ENCODE assay signal across 18 cellular contexts in genomic region chr5:1337490-1338195, GRCh38. TPM values are rescaled to one million over a fixed set of nuclear protein-coding genes. Genes with fewer than 3 reads are reported as not detected.
DNase-seq lines count a peak whose midpoint lies in the region; ATAC-seq and TF ChIP-seq lines count a peak whose summit lies in the region.
"Had no signal": no experiment of that assay in that cellular context is flagged by ENCODE, and none has a peak within 500 bp of the region (broad histone marks: within the 10 kb centered on the region; RNA-seq: fewer than 3 reads in every experiment).

No MANE protein-coding gene starts in this region.

- H3K9me3 ChIP-seq in BLaER1 treated with 17β-estradiol and CSF1 and Interleukin-3, amounts not matched to agents 10 nM and 100 nM (replicated peaks in 1 of 11): no peaks in the 10 kb centered on the region
- no peaks in the 10 kb centered on the region for H3K9me3 ChIP-seq in MM.1S (replicated peaks; ENCODE audit: insufficient read depth, low read length)

- H3K4me1 Mint-ChIP-seq in chondrocyte (ENCODE audit: low read depth): no peaks in the 10 kb centered on the region
- H3K4me1 Mint-ChIP-seq in nephron: no peaks in the 10 kb centered on the region
- H3K4me1 Mint-ChIP-seq in activated T-helper 2 cell treated with anti-CD3 and anti-CD28 coated beads, Interferon-gamma antibody, Interleukin-2, Interleukin-4, amounts not matched to agents 10 μg/mL and 5 μg/mL and 100 μg/mL, durations not matched to agents 14 hours and 24 hours and 36 hours (ENCODE audit: low read depth): peaks cover 13% of the 10 kb centered on the region

- H3K27me3 Mint-ChIP-seq in chondrocyte (ENCODE audit: low read depth): no peaks in the 10 kb centered on the region
- no peaks in the 10 kb centered on the region for H3K27me3 Mint-ChIP-seq in nephron (ENCODE audit: low read depth)
- H3K27me3 Mint-ChIP-seq in activated T-helper 2 cell treated with anti-CD3 and anti-CD28 coated beads, Interferon-gamma antibody, Interleukin-2, Interleukin-4, amounts not matched to agents 10 μg/mL and 5 μg/mL and 100 μg/mL, durations not matched to agents 14 hours and 24 hours and 36 hours (ENCODE audit: low read depth): no peaks in the 10 kb centered on the region

- H3K4me1 ChIP-seq in BLaER1 treated with 17β-estradiol and CSF1 and Interleukin-3, amounts not matched to agents 10 nM and 100 nM: peaks cover 1 to 56% (median 37%) of the 10 kb centered on the region in 10 experiments; a peak in 19 of 20 replicates
- peaks cover 62% of the 10 kb centered on the region for H3K4me1 ChIP-seq in MM.1S (ENCODE audit: low read length)

- H3K9me3 Mint-ChIP-seq in chondrocyte (ENCODE audit: low read depth) (no peaks in the 10 kb centered on the region), nephron (no peaks in the 10 kb centered on the region)
- H3K9me3 Mint-ChIP-seq in activated T-helper 2 cell treated with anti-CD3 and anti-CD28 coated beads, Interferon-gamma antibody, Interleukin-2, Interleukin-4, amounts not matched to agents 10 μg/mL and 5 μg/mL and 100 μg/mL, durations not matched to agents 14 hours and 24 hours and 36 hours: no peaks in the 10 kb centered on the region

- no peaks in the 10 kb centered on the region for H3K9me2 ChIP-seq in MM.1S (replicated peaks; ENCODE audit: insufficient read depth, low read length)

- H3K4me3 Mint-ChIP-seq in chondrocyte (ENCODE audit: unreplicated experiment) (no peak overlapping the region), nephron (no peak overlapping the region)
- H3K4me3 Mint-ChIP-seq in activated T-helper 2 cell treated with anti-CD3 and anti-CD28 coated beads, Interferon-gamma antibody, Interleukin-2, Interleukin-4, amounts not matched to agents 10 μg/mL and 5 μg/mL and 100 μg/mL, durations not matched to agents 14 hours and 24 hours and 36 hours (ENCODE audit: low read depth): no peak overlapping the region

- H3K27me3 ChIP-seq in BLaER1 treated with 17β-estradiol and CSF1 and Interleukin-3, amounts not matched to agents 10 nM and 100 nM: no peaks in the 10 kb centered on the region
- H3K27me3 ChIP-seq in MM.1S (replicated peaks; ENCODE audit: insufficient read depth, low read length): no peaks in the 10 kb centered on the region

- H3K36me3 Mint-ChIP-seq in chondrocyte (ENCODE audit: low read depth): peaks cover 19% of the 10 kb centered on the region
- H3K36me3 Mint-ChIP-seq in nephron (ENCODE audit: low read depth): peaks cover 56% of the 10 kb centered on the region
- H3K36me3 Mint-ChIP-seq in activated T-helper 2 cell treated with anti-CD3 and anti-CD28 coated beads, Interferon-gamma antibody, Interleukin-2, Interleukin-4, amounts not matched to agents 10 μg/mL and 5 μg/mL and 100 μg/mL, durations not matched to agents 14 hours and 24 hours and 36 hours (ENCODE audit: low read depth): peaks cover 70% of the 10 kb centered on the region

- peaks cover 91 to 100% (median 97%) of the 10 kb centered on the region in 11 experiments for H3K36me3 ChIP-seq in BLaER1 treated with 17β-estradiol and CSF1 and Interleukin-3, amounts not matched to agents 10 nM and 100 nM
- peaks cover 68% of the 10 kb centered on the region for H3K36me3 ChIP-seq in MM.1S (replicated peaks; ENCODE audit: insufficient read depth, low read length)

- intact Hi-C loops in activated T-helper 2 cell treated with anti-CD3 and anti-CD28 coated beads, Interferon-gamma antibody, Interleukin-2, Interleukin-4, amounts not matched to agents 10 μg/mL and 5 μg/mL and 100 μg/mL, durations not matched to agents 14 hours and 24 hours and 36 hours (cut with micrococcal nuclease): no loop called here

- H3K27ac Mint-ChIP-seq in chondrocyte (ENCODE audit: unreplicated experiment): no peak overlapping the region
- H3K27ac Mint-ChIP-seq in nephron: peak overlapping the region in 2 of 3 experiments; percentile 94 to 95
- no peak overlapping the region for H3K27ac Mint-ChIP-seq in activated T-helper 2 cell treated with anti-CD3 and anti-CD28 coated beads, Interferon-gamma antibody, Interleukin-2, Interleukin-4, amounts not matched to agents 10 μg/mL and 5 μg/mL and 100 μg/mL, durations not matched to agents 14 hours and 24 hours and 36 hours

- H3F3A ChIP-seq in MM.1S (ENCODE audit: insufficient read depth, low read length): peaks cover 70% of the 10 kb centered on the region

- peaks cover 100% of the 10 kb centered on the region for H3K79me2 ChIP-seq in MM.1S (ENCODE audit: low read length)

- DNase-seq in MM.1S (no peak), chondrocyte (ENCODE audit: low spot score) (peak; percentile 70), NCI-H2196 treated with DMSO at 0.1 percent for 48 hours (lab: John Stamatoyannopoulos, UW; ENCODE audit: unreplicated experiment) (no peak)
- DNase-seq in activated T-helper 2 cell treated with anti-CD3 and anti-CD28 coated beads, Interferon-gamma antibody, Interleukin-2, Interleukin-4, amounts not matched to agents 10 μg/mL and 5 μg/mL and 100 μg/mL, durations not matched to agents 14 hours and 24 hours and 36 hours (ENCODE audit: low spot score): no peak
- DNase-seq: GM23248, HCEC 1CT, NCI-H1105 treated with DMSO at 0.1 percent for 48 hours, NCI-H187, NCI-H2107, NCI-H2227 treated with DMSO at 0.1 percent for 48 hours, NCI-H524, NCI-H82, PC-9, SW 1271 had no signal

- H4K20me1 ChIP-seq in BLaER1 treated with 17β-estradiol and CSF1 and Interleukin-3, amounts not matched to agents 10 nM and 100 nM: peaks cover 75 to 100% (median 99%) of the 10 kb centered on the region in 11 experiments; a peak in 21 of 22 replicates
- H4K20me1 ChIP-seq in MM.1S (ENCODE audit: insufficient read depth, low read length): peaks cover 5% of the 10 kb centered on the region; the same call in 1 of the 2 replicates

- ATAC-seq in GM21423 (IDR thresholded peaks at IDR 0.05; ENCODE audit: unreplicated experiment): no peak

- peak overlapping the region in 8 of 11 experiments; percentile 35 to 87 (median 72); a peak in 14 of 22 replicates for H3K4me2 ChIP-seq in BLaER1 treated with 17β-estradiol and CSF1 and Interleukin-3, amounts not matched to agents 10 nM and 100 nM
- H3K4me2 ChIP-seq in MM.1S (ENCODE audit: low read depth, low read length): peak overlapping the region; percentile 34; the same call in 1 of the 2 replicates
- H3K4me2 ChIP-seq: PC-9 had no signal

- H3K27ac ChIP-seq in BLaER1 treated with 17β-estradiol and CSF1 and Interleukin-3, amounts not matched to agents 10 nM and 100 nM: no peak overlapping the region
- H3K27ac ChIP-seq in MM.1S (ENCODE audit: low read length): peak overlapping the region; percentile 90; the same call in 1 of the 2 replicates
- H3K27ac ChIP-seq: C4-2B, GM23248, PC-9 had no signal

- H3K9ac ChIP-seq in BLaER1 treated with 17β-estradiol and CSF1 and Interleukin-3, amounts not matched to agents 10 nM and 100 nM: peak overlapping the region in 4 of 11 experiments; percentile 32 to 56 (median 48); a peak in 4 of 22 replicates
- peak overlapping the region; percentile 46; the same call in 1 of the 2 replicates for H3K9ac ChIP-seq in MM.1S (ENCODE audit: low read length)
- H3K9ac ChIP-seq: GM23248 had no signal

- H2AFZ ChIP-seq in MM.1S (ENCODE audit: low read length): no peak overlapping the region
- H2AFZ ChIP-seq: GM23248, PC-9 had no signal

- no peak overlapping the region for H3K4me3 ChIP-seq in BLaER1 treated with 17β-estradiol and CSF1 and Interleukin-3, amounts not matched to agents 10 nM and 100 nM
- no peak overlapping the region for H3K4me3 ChIP-seq in MM.1S (ENCODE audit: low read length)
- H3K4me3 ChIP-seq: GM23248, PC-9 had no signal

- TF ChIP-seq CTCF in MM.1S (IDR thresholded peaks at IDR 0.05; ENCODE audit: low read length): no peak
- TF ChIP-seq CTCF in chondrocyte (IDR thresholded peaks at IDR 0.05): no peak
- no peak for TF ChIP-seq CTCF in nephron (IDR thresholded peaks at IDR 0.05; ENCODE audit: unreplicated experiment in 3 of 3)

RNA-seq across cellular contexts. Expression of gene CLPTM1L, which starts 7.3 kb away (rescaled TPM):
- total RNA-seq in chondrocyte: 75.8 to 108 TPM (median 81.6 TPM) in 3 replicates
- 102 and 107 TPM in 2 replicates for total RNA-seq in activated T-helper 2 cell treated with anti-CD3 and anti-CD28 coated beads, Interferon-gamma antibody, Interleukin-2, Interleukin-4, amounts not matched to agents 10 μg/mL and 5 μg/mL and 100 μg/mL, durations not matched to agents 14 hours and 24 hours and 36 hours

RNA-seq across cellular contexts. Expression of gene TERT, which starts 42.8 kb away (rescaled TPM):
- not detected in 3 replicates for total RNA-seq in chondrocyte
- total RNA-seq in activated T-helper 2 cell treated with anti-CD3 and anti-CD28 coated beads, Interferon-gamma antibody, Interleukin-2, Interleukin-4, amounts not matched to agents 10 μg/mL and 5 μg/mL and 100 μg/mL, durations not matched to agents 14 hours and 24 hours and 36 hours: 11.8 and 12.0 TPM in 2 replicates
- total RNA-seq: GM23248 had no signal

Comparison
In these comparisons a context has a peak if more than half of its experiments do, and no peak if none do; other contexts are left out.
1. H3K27ac Mint-ChIP-seq: peak in nephron (2 of 3); none in chondrocyte (single experiment) and activated T-helper 2 cell treated with anti-CD3 and anti-CD28 coated beads, Interferon-gamma antibody, Interleukin-2, Interleukin-4, amounts not matched to agents 10 μg/mL and 5 μg/mL and 100 μg/mL, durations not matched to agents 14 hours and 24 hours and 36 hours (single experiment).
2. RNA of gene TERT, which starts 42.8 kb away (total RNA-seq): 11.8 to 12.0 TPM in activated T-helper 2 cell treated with anti-CD3 and anti-CD28 coated beads, Interferon-gamma antibody, Interleukin-2, Interleukin-4, amounts not matched to agents 10 μg/mL and 5 μg/mL and 100 μg/mL, durations not matched to agents 14 hours and 24 hours and 36 hours; not detected in chondrocyte; every median in the first group is over 10 times any median in the second.